15 cellular contexts compared by ENCODE assay signal in genomic region chr11:97684486-97685439, GRCh38.
"Had no signal": no experiment of that assay in that cellular context is flagged by ENCODE, and none has a peak within 500 bp of the region (broad histone marks: within the 10 kb centered on the region; RNA-seq: fewer than 3 reads in every experiment).

No MANE protein-coding gene starts in this region.

- H3K27me3 ChIP-seq: adrenal gland, gastroesophageal sphincter had no signal

- H3K36me3 ChIP-seq: adrenal gland, gastroesophageal sphincter, thoracic aorta had no signal

- H3K9me3 ChIP-seq: gastroesophageal sphincter, thoracic aorta had no signal

- H3K4me1 ChIP-seq: adrenal gland, gastroesophageal sphincter had no signal

- H3K27ac ChIP-seq: adrenal gland, epithelial cell of prostate, gastroesophageal sphincter, thoracic aorta had no signal

- H3K4me3 ChIP-seq: adrenal gland, gastroesophageal sphincter, thoracic aorta had no signal

- DNase-seq: activated CD8-positive, alpha-beta memory T cell treated with anti-CD3 and anti-CD28 coated beads for 24 hours; activated CD8-positive, alpha-beta memory T cell treated with anti-CD3 and anti-CD28 coated beads, Interleukin-2, amount 50 U/mL, for 48 hours; activated naive CD4-positive, alpha-beta T cell; activated T-cell treated with anti-CD3 and anti-CD28 coated beads, Interleukin-2, amount 50 U/mL, for 4 hours; adrenal gland; cerebellar nuclear complex; cortex of kidney; kidney glomerular epithelial cell; stimulated activated CD4-positive, alpha-beta T cell treated with anti-CD3 and anti-CD28 coated beads, Interleukin-2, amount 100 ng/mL, for 48 hours; stimulated activated CD8-positive, alpha-beta memory T cell treated with anti-CD3 and anti-CD28 coated beads, Interleukin-4, amount 100 ng/mL, for 48 hours; stimulated activated naive B cell treated with anti-CD40 and anti-IgM and Interleukin-4, amounts not matched to agents 10 μg/mL and 1 μg/mL and 100 μg/mL, for 72 hours; T-helper 1 cell had no signal

- ATAC-seq: activated T-cell treated with anti-CD3 and anti-CD28 coated beads, Interleukin-2, amount 50 U/mL, for 4 hours; gastroesophageal sphincter had no signal
